ENCODE assay signal across 13 cellular contexts in the genomic region with DNA sequence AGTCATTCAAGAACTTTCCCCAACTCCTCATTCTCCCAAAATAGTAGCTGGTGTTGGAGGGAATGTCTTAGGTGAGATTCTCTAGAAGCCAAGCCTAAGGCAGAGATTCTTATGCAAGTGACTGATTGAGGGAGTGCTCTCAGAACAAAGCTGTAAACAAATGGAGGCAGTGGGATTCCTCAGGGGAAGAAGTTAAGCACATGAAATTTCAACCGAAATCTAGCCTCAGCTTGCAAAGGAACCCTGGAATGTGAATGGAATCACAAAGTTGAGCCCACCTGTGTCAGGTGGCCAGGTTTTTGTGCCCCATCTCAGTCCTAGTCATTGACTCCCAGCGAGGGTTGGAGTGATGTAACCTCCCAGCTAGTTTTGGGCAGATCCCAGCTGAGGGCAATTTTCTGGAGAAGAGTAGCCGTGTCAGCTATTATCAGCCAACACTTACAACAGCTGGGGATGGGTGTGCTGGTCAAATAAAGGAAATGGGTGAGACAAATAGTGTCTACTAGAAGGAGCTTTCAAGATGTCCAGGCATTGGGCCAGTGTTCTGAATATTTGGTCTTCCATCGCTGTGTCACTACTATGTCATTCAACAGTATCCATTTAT. TPM values are rescaled to one million over a fixed set of nuclear protein-coding genes. Genes with fewer than 3 reads are reported as not detected.
DNase-seq lines count a peak whose midpoint lies in the region; TF ChIP-seq lines count a peak whose summit lies in the region.
"Had no signal": no experiment of that assay in that cellular context is flagged by ENCODE, and none has a peak within 500 bp of the region (broad histone marks: within the 10 kb centered on the region; RNA-seq: fewer than 3 reads in every experiment).

No MANE protein-coding gene starts in this region.

- no peak overlapping the region for H3K4me3 ChIP-seq in AG10803 (ENCODE audit: low read length)
- no peak overlapping the region for H3K4me3 ChIP-seq in MG63

- no peaks in the 10 kb centered on the region for H3K36me3 ChIP-seq in MG63

- no peak for TF ChIP-seq POLR2A in erythroblast (IDR thresholded peaks at IDR 0.05; ENCODE audit: low read length)

- TF ChIP-seq CTCF in AG10803 (conservative IDR thresholded peaks at IDR 0.05; ENCODE audit: low read length), result no peak

- DNase-seq in AG10803 (ENCODE audit: low read depth) (peak; percentile 72), MG63 (peak; percentile 57), erythroblast (lab: John Stamatoyannopoulos, UW) (peak; percentile 30 to 50), myocyte (ENCODE audit: low read depth) (peak; percentile 49), GM19240 (ENCODE audit: insufficient read length, low spot score) (no peak), occipital lobe (lab: John Stamatoyannopoulos, UW) (no peak), NCI-H526 (lab: John Stamatoyannopoulos, UW) (no peak)
- no peak for DNase-seq in activated naive CD4-positive, alpha-beta T cell treated with anti-CD3 and anti-CD28 coated beads, Interleukin-2, amount 50 U/mL, for 16 hours
- DNase-seq: DMS79; effector CD8-positive, alpha-beta T cell; NCI-H1092 treated with DMSO at 0.1 percent for 48 hours; OCI-M1; posterior cingulate gyrus had no signal

- no peaks in the 10 kb centered on the region for H3K27me3 ChIP-seq in MG63

- H3K9me3 ChIP-seq in MG63, result no peaks in the 10 kb centered on the region

RNA-seq across cellular contexts. Expression of a gene that starts 29.7 kb away (rescaled TPM):
- 48.5 and 109 TPM in 2 replicates for total RNA-seq in MG63 (2014; rRNA removed; shearing (Covaris generic); ENCODE audit: low replicate concordance)
- total RNA-seq in myocyte (5.8 and 6.2 TPM in 2 replicates), occipital lobe (9.8 TPM)
- 15.4 TPM for polyA plus RNA-seq in myocyte (2012)

Comparison
In these comparisons a context has a peak if more than half of its experiments do, and no peak if none do; other contexts are left out.
1. DNase-seq: peak in AG10803 (single experiment), MG63 (single experiment), erythroblast (2 of 2) and myocyte (single experiment); none in GM19240 (single experiment), occipital lobe (single experiment), NCI-H526 (0 of 2) and activated naive CD4-positive, alpha-beta T cell treated with anti-CD3 and anti-CD28 coated beads, Interleukin-2, amount 50 U/mL, for 16 hours (single experiment).